In genomic region chr1:226733309-226733708, GRCh38 we compare ENCODE assay signal across 11 cellular contexts. TPM values are rescaled to one million over a fixed set of nuclear protein-coding genes. Genes with fewer than 3 reads are reported as not detected.
DNase-seq lines count a peak whose midpoint lies in the region; ATAC-seq and TF ChIP-seq lines count a peak whose summit lies in the region.
"Had no signal": no experiment of that assay in that cellular context is flagged by ENCODE, and none has a peak within 500 bp of the region (broad histone marks: within the 10 kb centered on the region; RNA-seq: fewer than 3 reads in every experiment).

No MANE protein-coding gene starts in this region.

- peak overlapping the region; percentile 44 to 97 (median 88) for H3K27ac Mint-ChIP-seq in naive B cell

- H3K36me3 ChIP-seq in heart left ventricle (peaks cover 0 to 46% (median 31%) of the 10 kb centered on the region in 9 donors), uterus (no peaks in the 10 kb centered on the region), MG63 (peaks cover 40% of the 10 kb centered on the region)

- intact Hi-C loops in heart left ventricle (cut with DNase I) = loop anchor here in 4 of 10 donors (5.0 to 10.0 kb wide), 4 partner anchors 76 to 91 kb away; no protein-coding TSS in a partner anchor
- intact Hi-C loops in Right ventricle myocardium inferior (cut with DNase I) = no loop called here
- intact Hi-C loops in uterus (cut with DNase I; ENCODE audit: low total_unique reads) = no loop called here

- DNase-seq in heart left ventricle (no peak), Right ventricle myocardium inferior (ENCODE audit: missing footprints) (no peak), naive B cell (peak; percentile 50), uterus (no peak), MG63 (no peak)
- DNase-seq: amniotic stem cell, HCEC 1CT, SW 1271 had no signal

- no peaks in the 10 kb centered on the region for H3K27me3 Mint-ChIP-seq in naive B cell

- no peaks in the 10 kb centered on the region for H3K9me3 Mint-ChIP-seq in naive B cell

- H3K4me3 ChIP-seq in heart left ventricle (peak overlapping the region in 11 of 12 donors; percentile 6 to 98 (median 89)), uterus (peak overlapping the region; percentile 83 to 87), MG63 (no peak overlapping the region)

- no peak for TF ChIP-seq CTCF in heart left ventricle (IDR thresholded peaks at IDR 0.05)
- no peak for TF ChIP-seq CTCF in uterus (IDR thresholded peaks at IDR 0.05)

- peak overlapping the region in 10 of 12 donors; percentile 4 to 95 (median 48) for H3K27ac ChIP-seq in heart left ventricle
- H3K27ac ChIP-seq in angular gyrus (ENCODE audit: low read depth, low read length) = peak overlapping the region; percentile 46
- H3K27ac ChIP-seq in uterus = peak overlapping the region; percentile 97 to 98

- H3K36me3 Mint-ChIP-seq in naive B cell = peaks cover 0 to 7% of the 10 kb centered on the region in 2 donors

- H3K27me3 ChIP-seq in heart left ventricle (no peaks in the 10 kb centered on the region), uterus (no peaks in the 10 kb centered on the region), MG63 (no peaks in the 10 kb centered on the region)

- ATAC-seq in heart left ventricle = no peak
- ATAC-seq in Right ventricle myocardium inferior = no peak
- ATAC-seq in naive B cell (ENCODE audit: low read depth in 2 of 2) = peak; percentile 32 to 37
- ATAC-seq in GM18498 (IDR thresholded peaks at IDR 0.05; ENCODE audit: unreplicated experiment) = no peak
- no peak for ATAC-seq in GM21360 (IDR thresholded peaks at IDR 0.05; ENCODE audit: unreplicated experiment)

- TF ChIP-seq POLR2A in heart left ventricle (IDR thresholded peaks at IDR 0.05) (no peak), uterus (IDR thresholded peaks at IDR 0.05) (no peak)

- H3K4me1 Mint-ChIP-seq in naive B cell = peaks cover 52 to 79% (median 78%) of the 10 kb centered on the region in 3 donors

- H3K9me3 ChIP-seq in heart left ventricle (no peaks in the 10 kb centered on the region), uterus (no peaks in the 10 kb centered on the region), MG63 (no peaks in the 10 kb centered on the region)

- 47 to 67% (median 61%) methylated on average over 4 of the region's 4 CpGs for WGBS in heart left ventricle, 4 donors

- H3K4me1 ChIP-seq in heart left ventricle = peaks cover 0 to 88% (median 45%) of the 10 kb centered on the region in 12 donors
- H3K4me1 ChIP-seq in uterus = peaks cover 5 to 10% of the 10 kb centered on the region in 2 donors

- peak overlapping the region; percentile 70 to 88 (median 82) for H3K4me3 Mint-ChIP-seq in naive B cell

RNA-seq across cellular contexts. Expression of gene ITPKB, which starts 5.8 kb away (rescaled TPM):
- total RNA-seq in heart left ventricle (10 to 100 TPM; 11.2 to 33.7 (median 17.8) TPM), Right ventricle myocardium inferior (24.8 TPM), uterus (100 to 1,000 TPM in 1 of 4 donors, 10 to 100 TPM in 3; 29.7 to 117 (median 44.9) TPM)
- polyA plus RNA-seq in heart left ventricle (10 to 100 TPM in 1 of 2 donors, 1 to 10 TPM in 1; 6.2 to 11.9 TPM), naive B cell (ENCODE audit: low read depth in 6 of 6) (10 to 100 TPM; 24.5 to 48.9 (median 34.1) TPM)
- total RNA-seq in MG63 (2014; rRNA removed; shearing (Covaris generic); ENCODE audit: low replicate concordance) = 14.7 and 19.0 TPM in 2 replicates

Comparison
In these comparisons a context has a peak if more than half of its experiments do, and no peak if none do; other contexts are left out.
1. ATAC-seq: peak in naive B cell (2 of 2); none in heart left ventricle (0 of 4), Right ventricle myocardium inferior (single experiment), GM18498 (single experiment) and GM21360 (single experiment).
2. H3K27ac ChIP-seq: peak in every context shown above with its lines; median percentile 98 in uterus; 48 in heart left ventricle; 46 in angular gyrus.